ENCODE assay signal across 10 cellular contexts in the genomic region with DNA sequence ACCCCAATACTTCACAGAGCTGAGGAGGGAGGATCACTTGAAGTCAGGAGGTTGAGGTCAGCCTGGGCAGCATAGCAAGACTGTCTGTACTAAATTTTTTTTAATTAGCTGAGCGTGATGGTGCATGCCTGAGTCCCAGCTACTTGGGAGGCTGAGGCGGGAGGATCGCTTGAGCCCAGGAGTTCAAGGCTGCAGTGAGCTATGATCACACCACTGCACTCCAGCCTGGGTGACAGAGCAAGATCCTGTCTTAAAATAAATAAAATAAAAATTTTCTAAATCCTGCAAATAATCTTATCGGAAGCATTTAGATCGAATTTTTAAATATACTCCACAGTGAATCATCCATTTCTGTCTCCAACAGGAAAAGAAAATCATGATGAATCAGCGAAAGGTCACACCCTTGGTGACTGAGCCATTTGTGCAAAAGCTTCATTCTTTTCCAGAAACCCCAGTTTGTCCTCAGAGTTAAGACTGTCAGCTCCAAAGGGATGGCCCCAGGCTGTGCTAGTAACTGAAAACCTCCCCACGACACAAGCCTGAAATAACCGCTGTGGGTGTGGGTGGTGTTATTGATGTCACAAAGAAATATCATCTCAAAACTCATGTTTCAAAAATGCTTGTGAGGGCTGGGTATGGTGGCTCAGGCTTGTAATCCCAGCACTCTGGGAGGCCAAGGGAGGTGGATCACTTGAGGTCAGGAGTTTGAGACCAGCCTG.
A peak's percentile ranks its signal among the peaks of the same experiment; 100 is the strongest.
DNase-seq lines count a peak whose midpoint lies in the region; ATAC-seq, FAIRE-seq and TF ChIP-seq lines count a peak whose summit lies in the region.
"Had no signal": no experiment of that assay in that cellular context is flagged by ENCODE, and none has a peak within 500 bp of the region (broad histone marks: within the 10 kb centered on the region; RNA-seq: fewer than 3 reads in every experiment).

No MANE protein-coding gene starts in this region.

- no peaks in the 10 kb centered on the region for H3K79me2 ChIP-seq in HCT116 (ENCODE audit: insufficient read depth, low read length)

- H3K4me3 ChIP-seq in A549 (no peak overlapping the region), HCT116 (replicated peaks in 1 of 2; ENCODE audit: low read depth in 1 of 2, low read length in 2 of 2) (peak overlapping the region in 1 of 2 experiments; percentile 24; a peak in 1 of 4 replicates), adipocyte (ENCODE audit: low read length) (no peak overlapping the region), right cardiac atrium (ENCODE audit: low read length) (no peak overlapping the region), lower lobe of right lung (no peak overlapping the region)

- H3K36me3 ChIP-seq in HCT116 (ENCODE audit: control insufficient read depth in 1 of 2, insufficient read depth in 2 of 2, low read length in 2 of 2) (no peaks in the 10 kb centered on the region), adipocyte (ENCODE audit: control insufficient read depth, insufficient read depth, low read length, severe bottlenecking) (no peaks in the 10 kb centered on the region), lower lobe of right lung (no peaks in the 10 kb centered on the region)

- no peaks in the 10 kb centered on the region for H4K20me1 ChIP-seq in HCT116 (ENCODE audit: insufficient read depth)

- no peak for TF ChIP-seq CTCF in A549 (IDR thresholded peaks at IDR 0.05)
- no peak for TF ChIP-seq CTCF in HCT116 (IDR thresholded peaks at IDR 0.05 in 2 of 3, conservative IDR thresholded peaks at IDR 0.05 in 1 of 3; ENCODE audit: borderline replicate concordance in 1 of 3, insufficient read depth in 1 of 3, low read depth in 2 of 3, low read length in 2 of 3)
- no peak for TF ChIP-seq CTCF in glutamatergic neuron (IDR thresholded peaks at IDR 0.05; ENCODE audit: partially characterized antibody, unreplicated experiment)
- no peak for TF ChIP-seq CTCF in lower lobe of right lung (IDR thresholded peaks at IDR 0.05)

- 4% methylated on average over 8 of the region's 8 CpGs for WGBS in A549 (ENCODE audit: missing lambda C conversion rate)
- 63% methylated on average over 8 of the region's 8 CpGs for WGBS in right cardiac atrium

- RAD21 ChIA-PET in HCT116 (lab: Charles Lee; ENCODE audit: low non-redundant PET in 1 of 2, low total read pairs in 2 of 2, uncharacterized antibody in 2 of 2, unreplicated experiment in 2 of 2): interaction anchor here in 1 of 2 experiments (0.7 kb wide), 1 partner anchor 31 kb away, joined by 3 read pairs; no protein-coding TSS in a partner anchor

- H3K27ac ChIP-seq in A549 (peak overlapping the region; percentile 76 to 89), HCT116 (ENCODE audit: low read depth, low read length) (peak overlapping the region; percentile 97), right cardiac atrium (ENCODE audit: low read length) (no peak overlapping the region), lower lobe of right lung (no peak overlapping the region)

- H3K4me2 ChIP-seq in A549 (peak overlapping the region; percentile 12; the same call in 2 of the 3 replicates), HCT116 (ENCODE audit: low read length) (peak overlapping the region; percentile 67)

- no peak overlapping the region for H2AFZ ChIP-seq in HCT116 (ENCODE audit: low read depth, low read length, poor library complexity, severe bottlenecking)

- FAIRE-seq in A549 (lab: Jason Lieb, UNC) (no peak), GM12891 (lab: Jason Lieb, UNC) (no peak)
- FAIRE-seq: endometrium had no signal

- no TSS peak for BruUV-seq in HCT116 (replicated peaks; lab: Mats Ljungman, UMichigan)

- peaks cover 4% of the 10 kb centered on the region for H3K4me1 Mint-ChIP-seq in glutamatergic neuron (ENCODE audit: low read depth, unreplicated experiment)

- peak; percentile 77 to 92; a peak in 4 of 5 replicates for TF ChIP-seq EP300 in A549 (IDR thresholded peaks at IDR 0.05)

- H3K36me3 Mint-ChIP-seq in glutamatergic neuron (ENCODE audit: unreplicated experiment): peaks cover 7% of the 10 kb centered on the region

- no peaks in the 10 kb centered on the region for H3K27me3 Mint-ChIP-seq in glutamatergic neuron (ENCODE audit: unreplicated experiment)

- DNase-seq in A549 (ENCODE audit: low read depth in 1 of 2, low spot score in 1 of 2): peak; percentile 89 to 97
- peak; percentile 94 for DNase-seq in HCT116 (ENCODE audit: low read depth, low spot score)
- peak; percentile 97 for DNase-seq in adipocyte (ENCODE audit: low read depth)
- no peak for DNase-seq in right cardiac atrium
- no peak for DNase-seq in glutamatergic neuron
- DNase-seq in lower lobe of right lung: no peak
- DNase-seq in GM12891 (ENCODE audit: insufficient read length, low spot score): no peak
- DNase-seq: NK-92 treated with Interleukin-12 subunit alpha and Interleukin-12 subunit beta, amount 100 ng/mL, for 24 hours had no signal

- no peak; a peak in 2 of 5 replicates for TF ChIP-seq RAD21 in A549 (conservative IDR thresholded peaks at IDR 0.05 in 1 of 2, IDR thresholded peaks at IDR 0.05 in 1 of 2)
- peak; percentile 41 for TF ChIP-seq RAD21 in HCT116 (IDR thresholded peaks at IDR 0.05; ENCODE audit: low read depth)

- POLR2A ChIA-PET in A549 (lab: Yijun Ruan, JAX): interaction anchor here (1.5 kb wide), 1 partner anchor 168 kb away, joined by 3 read pairs; the partner anchor contains the start of gene PTPRS
- POLR2A ChIA-PET in HCT116 (lab: Charles Lee): interaction anchor here (1.0 kb wide), 1 partner anchor 26 kb away, joined by 3 read pairs; no protein-coding TSS in a partner anchor

- H3K9me3 Mint-ChIP-seq in glutamatergic neuron (ENCODE audit: unreplicated experiment): peaks cover 6% of the 10 kb centered on the region

- no peak overlapping the region for H3K4me3 Mint-ChIP-seq in glutamatergic neuron (ENCODE audit: unreplicated experiment)

- H3K9me2 ChIP-seq in HCT116 (ENCODE audit: insufficient read depth): no peaks in the 10 kb centered on the region

- peak overlapping the region; percentile 54 for H3K9ac ChIP-seq in HCT116 (ENCODE audit: low read length)
- no peak overlapping the region for H3K9ac ChIP-seq in adipocyte (ENCODE audit: low read length)

- intact Hi-C loops in HCT116 (cut with micrococcal nuclease): no loop called here
- intact Hi-C loops in right cardiac atrium (cut with DNase I): no loop called here
- intact Hi-C loops in lower lobe of right lung (cut with DNase I): no loop called here

- H3K27me3 ChIP-seq in HCT116 (ENCODE audit: insufficient read depth, low read length) (no peaks in the 10 kb centered on the region), adipocyte (replicated peaks; ENCODE audit: control insufficient read depth, insufficient read depth, low read length) (no peaks in the 10 kb centered on the region), right cardiac atrium (ENCODE audit: control insufficient read depth, insufficient read depth) (no peaks in the 10 kb centered on the region), lower lobe of right lung (ENCODE audit: low read depth) (no peaks in the 10 kb centered on the region)

- 0 out of 3 replicates have a peak, but pooled peaks cover 2% of the 10 kb centered on the region for H3K9me3 ChIP-seq in A549
- H3K9me3 ChIP-seq in HCT116 (ENCODE audit: control insufficient read depth in 1 of 2, insufficient read depth in 1 of 2, low read depth in 1 of 2, low read length in 2 of 2): no peaks in the 10 kb centered on the region
- no peaks in the 10 kb centered on the region for H3K9me3 ChIP-seq in adipocyte (ENCODE audit: control insufficient read depth, low read length)
- H3K9me3 ChIP-seq in right cardiac atrium (ENCODE audit: control insufficient read depth, low read length): no peaks in the 10 kb centered on the region
- H3K9me3 ChIP-seq in lower lobe of right lung: no peaks in the 10 kb centered on the region

- CTCF ChIA-PET in A549 (lab: Yijun Ruan, JAX) (no interaction called here), HCT116 (lab: Charles Lee) (interaction anchor here (1.1 kb wide), 1 partner anchor 19 kb away, joined by 3 read pairs; no protein-coding TSS in a partner anchor)

- peak; percentile 91 to 93 for ATAC-seq in A549
- peak; percentile 74 for ATAC-seq in HCT116
- peak; percentile 43 to 68 for ATAC-seq in right cardiac atrium
- ATAC-seq in lower lobe of right lung: no peak
- no peak for ATAC-seq in HG02884 (IDR thresholded peaks at IDR 0.05; ENCODE audit: unreplicated experiment)

- no peak overlapping the region for H3K27ac Mint-ChIP-seq in glutamatergic neuron (ENCODE audit: unreplicated experiment)

- TF ChIP-seq POLR2A in A549 (IDR thresholded peaks at IDR 0.05; ENCODE audit: low read length) (no peak), HCT116 (IDR thresholded peaks at IDR 0.05; ENCODE audit: borderline replicate concordance, extremely low read depth, insufficient read depth, insufficient read length) (no peak), GM12891 (IDR thresholded peaks at IDR 0.05; ENCODE audit: low read depth, low read length) (no peak)

- H3K4me1 ChIP-seq in A549 (peaks cover 50% of the 10 kb centered on the region), HCT116 (ENCODE audit: control insufficient read depth in 1 of 2, insufficient read depth in 2 of 2, low read length in 2 of 2) (peaks cover 49 to 93% of the 10 kb centered on the region in 2 experiments), adipocyte (ENCODE audit: control insufficient read depth, insufficient read depth, low read length) (peaks cover 18% of the 10 kb centered on the region), right cardiac atrium (ENCODE audit: control insufficient read depth, insufficient read depth, low read length) (no peaks in the 10 kb centered on the region), lower lobe of right lung (no peaks in the 10 kb centered on the region)

TF ChIP-seq in A549, 52 proteins besides CTCF, POLR2A, EP300 and RAD21 (continues in another document):
- TF ChIP-seq CEBPB (IDR thresholded peaks at IDR 0.05): peak in 1 of 2 experiments; percentile 70; a peak in 2 of 4 replicates

TF ChIP-seq in HCT116, 20 proteins besides CTCF, POLR2A, EP300 and RAD21 (continues in another document):
- TF ChIP-seq SP1 (IDR thresholded peaks at IDR 0.05; ENCODE audit: low read depth) (peak; percentile 93), POLR2AphosphoS5 (IDR thresholded peaks at IDR 0.05; ENCODE audit: low read depth, low read length) (peak; percentile 49; the same call in 1 of the 2 replicates), CBX3 (IDR thresholded peaks at IDR 0.05; ENCODE audit: low read depth) (peak; percentile 81; the same call in 1 of the 2 replicates), EGR1 (IDR thresholded peaks at IDR 0.05; ENCODE audit: low read depth) (peak; percentile 85), SRF (IDR thresholded peaks at IDR 0.05; ENCODE audit: low read depth) (no peak), JUND (IDR thresholded peaks at IDR 0.05) (peak; percentile 91)

TF ChIP-seq in GM12891, 5 proteins besides CTCF, POLR2A, EP300 and RAD21:
- TF ChIP-seq SPI1 (IDR thresholded peaks at IDR 0.05; ENCODE audit: low read depth, low read length): no peak
- no peak for TF ChIP-seq POU2F2 (IDR thresholded peaks at IDR 0.05; ENCODE audit: low read depth, low read length)
- TF ChIP-seq POLR2AphosphoS5 (IDR thresholded peaks at IDR 0.05; ENCODE audit: low read depth, low read length): no peak
- no peak for TF ChIP-seq PAX5 (IDR thresholded peaks at IDR 0.05; ENCODE audit: insufficient read depth, low read length, severe bottlenecking)
- no peak for TF ChIP-seq TAF1 (IDR thresholded peaks at IDR 0.05; ENCODE audit: low read depth, low read length)

Comparison
In these comparisons a context has a peak if more than half of its experiments do, and no peak if none do; other contexts are left out.
1. ATAC-seq: peak in A549 (2 of 2), HCT116 (single experiment) and right cardiac atrium (2 of 2); none in lower lobe of right lung (0 of 2) and HG02884 (single experiment).
2. DNase-seq: peak in A549 (2 of 2), HCT116 (single experiment) and adipocyte (single experiment); none in right cardiac atrium (0 of 3), glutamatergic neuron (single experiment), lower lobe of right lung (single experiment) and GM12891 (single experiment).
3. H3K27ac ChIP-seq: peak in A549 (2 of 2) and HCT116 (single experiment); none in right cardiac atrium (single experiment) and lower lobe of right lung (single experiment).
4. Of the 6 proteins assayed by ChIP-seq in both A549 and HCT116: peak only in A549: MAX; only in HCT116: RAD21; in both: none; in neither: 3; mixed calls (peak in some experiments, not most) for 1.